Comparison of ENCODE assay signal across 1 cellular context in genomic region chr2:112032615-112033457, GRCh38.
TF ChIP-seq lines count a peak whose summit lies in the region.

No MANE protein-coding gene starts in this region.

TF ChIP-seq in HepG2, 621 proteins besides CTCF, POLR2A, EP300 and RAD21 (continued from another document):
- no peak for TF ChIP-seq ZNF512 (CRISPR knock-in tag; IDR thresholded peaks at IDR 0.05)
- TF ChIP-seq FOXA1 (IDR thresholded peaks at IDR 0.05): no peak
- TF ChIP-seq FOXA1 (CRISPR knock-in tag; IDR thresholded peaks at IDR 0.05): no peak
- no peak for TF ChIP-seq HOXA3 (CRISPR knock-in tag; IDR thresholded peaks at IDR 0.05)
- TF ChIP-seq TGIF2 (CRISPR knock-in tag; IDR thresholded peaks at IDR 0.05): no peak
TF ChIP-seq in HepG2: peak in this region for 2.
